In genomic region chr9:18189876-18190670, GRCh38 we compare ENCODE assay signal across 16 cellular contexts.
DNase-seq lines count a peak whose midpoint lies in the region; ATAC-seq, FAIRE-seq and TF ChIP-seq lines count a peak whose summit lies in the region.
"Had no signal": no experiment of that assay in that cellular context is flagged by ENCODE, and none has a peak within 500 bp of the region (broad histone marks: within the 10 kb centered on the region; RNA-seq: fewer than 3 reads in every experiment).

No MANE protein-coding gene starts in this region.

- no peaks in the 10 kb centered on the region for H3K27me3 ChIP-seq in pancreas
- H3K27me3 ChIP-seq: thyroid gland had no signal

- H3K27ac ChIP-seq in pancreas = no peak overlapping the region
- H3K27ac ChIP-seq: thyroid gland, WERI-Rb-1 had no signal

- H3K4me1 ChIP-seq in pancreas = peaks cover 0 to 12% (median 5%) of the 10 kb centered on the region in 3 donors
- H3K4me1 ChIP-seq: thyroid gland had no signal

- intact Hi-C loops in pancreas (cut with DNase I) = no loop called here

- 15% methylated on average over 3 of the region's 3 CpGs for WGBS in pancreas, 2 donors

- H3K4me3 ChIP-seq in cardiac fibroblast (replicated peaks in 1 of 2; ENCODE audit: low read depth in 2 of 2, low read length in 2 of 2) (no peak overlapping the region), pancreas (no peak overlapping the region)
- H3K4me3 ChIP-seq: thyroid gland had no signal

- no peaks in the 10 kb centered on the region for H3K9me3 ChIP-seq in pancreas
- H3K9me3 ChIP-seq: thyroid gland had no signal

- no peaks in the 10 kb centered on the region for H3K36me3 ChIP-seq in pancreas
- H3K36me3 ChIP-seq: thyroid gland, WERI-Rb-1 had no signal

- peak; percentile 1 for DNase-seq in NCI-H2029 treated with DMSO at 0.1 percent for 48 hours (lab: John Stamatoyannopoulos, UW)
- no peak for DNase-seq in NCI-H2029 (lab: John Stamatoyannopoulos, UW)
- peak; percentile 22 for DNase-seq in NCI-H146 treated with DMSO at 0.1 percent for 48 hours (lab: John Stamatoyannopoulos, UW; ENCODE audit: unreplicated experiment)
- peak; percentile 0 to 3 for DNase-seq in cardiac fibroblast (ENCODE audit: low read depth in 2 of 2)
- no peak for DNase-seq in pancreas
- DNase-seq in cortex of kidney (lab: John Stamatoyannopoulos, UW) = no peak
- no peak for DNase-seq in GM10266 (ENCODE audit: extremely low spot score)
- DNase-seq: activated CD4-positive, alpha-beta T cell treated with anti-CD3 and anti-CD28 coated beads, Interleukin-2, amount 50 U/mL, for 4 hours; amygdala; MM.1S; SHP77; thyroid gland; WERI-Rb-1 had no signal

- TF ChIP-seq CTCF in cardiac fibroblast (IDR thresholded peaks at IDR 0.05; ENCODE audit: low read depth, low read length) (no peak), pancreas (IDR thresholded peaks at IDR 0.05) (no peak), GM10266 (IDR thresholded peaks at IDR 0.05; ENCODE audit: control insufficient read depth, insufficient read depth, low read depth, missing control alignments) (no peak)

- ATAC-seq in pancreas (peak; percentile 16 to 90 (median 65)), HG03135 (IDR thresholded peaks at IDR 0.05; ENCODE audit: unreplicated experiment) (no peak)
- ATAC-seq: stimulated activated memory B cell treated with anti-CD40 and anti-IgM and Interleukin-4, amounts not matched to agents 10 μg/mL and 1 μg/mL and 100 μg/mL, for 72 hours had no signal

- FAIRE-seq in pancreas (lab: Jason Lieb, UNC) = no peak
- FAIRE-seq: GM18507 had no signal

Comparison
In these comparisons a context has a peak if more than half of its experiments do, and no peak if none do; other contexts are left out.
1. DNase-seq: peak in NCI-H2029 treated with DMSO at 0.1 percent for 48 hours (single experiment), NCI-H146 treated with DMSO at 0.1 percent for 48 hours (single experiment) and cardiac fibroblast (2 of 2); none in NCI-H2029 (single experiment), pancreas (0 of 6), cortex of kidney (single experiment) and GM10266 (single experiment).